20 cellular contexts compared by ENCODE assay signal in genomic region chr5:42531611-42532010, GRCh38.
"Had no signal": no experiment of that assay in that cellular context is flagged by ENCODE, and none has a peak within 500 bp of the region (broad histone marks: within the 10 kb centered on the region; RNA-seq: fewer than 3 reads in every experiment).

No MANE protein-coding gene starts in this region.

- H3K4me1 Mint-ChIP-seq: immature natural killer cell, nephron had no signal

- H3K9me3 ChIP-seq: suprapubic skin, uterus had no signal

- H3K27ac ChIP-seq: parathyroid adenoma, suprapubic skin, transverse colon, uterus had no signal

- H3K36me3 Mint-ChIP-seq: activated naive CD4-positive, alpha-beta T cell treated with anti-CD3 and anti-CD28 coated beads, Interleukin-2, amount 50 U/mL, for 72 hours; immature natural killer cell had no signal

- DNase-seq: activated CD4-positive, alpha-beta T cell treated with anti-CD3 and anti-CD28 coated beads, Interleukin-2, amount 50 U/mL, for 4 hours; activated effector memory CD4-positive, alpha-beta T cell treated with anti-CD3 and anti-CD28 coated beads, Interleukin-2, amount 50 U/mL, for 16 hours; activated T-cell treated with anti-CD3 and anti-CD28 coated beads, Interleukin-2, amount 50 U/mL, for 72 hours; dermis blood vessel endothelial cell; effector memory CD4-positive, alpha-beta T cell; immature natural killer cell; kidney glomerular epithelial cell; midbrain; stimulated activated CD4-positive, alpha-beta T cell treated with anti-CD3 and anti-CD28 coated beads, Interleukin-12 subunit alpha, Interleukin-12 subunit beta, amount 100 ng/mL, for 4 hours; stimulated activated CD4-positive, alpha-beta T cell treated with anti-CD3 and anti-CD28 coated beads, Interleukin-2, amount 100 ng/mL, for 24 hours; stimulated activated naive CD8-positive, alpha-beta T cell treated with anti-CD3 and anti-CD28 coated beads, Interleukin-15, Interleukin-2, amounts not matched to agents 100 U/mL and 50 U/mL, for 24 hours; SW 1271; T-helper 2 cell; transverse colon; uterus had no signal

- H3K4me3 Mint-ChIP-seq: activated T-cell treated with anti-CD3 and anti-CD28 coated beads, Interleukin-2, amount 50 U/mL, for 72 hours; immature natural killer cell; nephron had no signal

- H3K4me1 ChIP-seq: parathyroid adenoma, transverse colon, uterus had no signal

- H3K27me3 ChIP-seq: suprapubic skin, transverse colon, uterus had no signal

- H3K36me3 ChIP-seq: suprapubic skin, transverse colon, uterus had no signal

- H3K4me3 ChIP-seq: lung, suprapubic skin, transverse colon, uterus had no signal

- H3K9ac ChIP-seq: parathyroid adenoma had no signal

- H3K27ac Mint-ChIP-seq: activated T-cell treated with anti-CD3 and anti-CD28 coated beads, Interleukin-2, amount 50 U/mL, for 72 hours; immature natural killer cell; nephron had no signal

- ATAC-seq: activated naive CD4-positive, alpha-beta T cell treated with anti-CD3 and anti-CD28 coated beads, Interleukin-2, amount 50 U/mL, for 72 hours; activated T-cell treated with anti-CD3 and anti-CD28 coated beads, Interleukin-2, amount 50 U/mL, for 72 hours; stimulated activated naive CD8-positive, alpha-beta T cell treated with anti-CD3 and anti-CD28 coated beads, Interleukin-15, Interleukin-2, amounts not matched to agents 100 U/mL and 50 U/mL, for 24 hours had no signal
